2 cellular contexts compared by ENCODE assay signal in the genomic region with DNA sequence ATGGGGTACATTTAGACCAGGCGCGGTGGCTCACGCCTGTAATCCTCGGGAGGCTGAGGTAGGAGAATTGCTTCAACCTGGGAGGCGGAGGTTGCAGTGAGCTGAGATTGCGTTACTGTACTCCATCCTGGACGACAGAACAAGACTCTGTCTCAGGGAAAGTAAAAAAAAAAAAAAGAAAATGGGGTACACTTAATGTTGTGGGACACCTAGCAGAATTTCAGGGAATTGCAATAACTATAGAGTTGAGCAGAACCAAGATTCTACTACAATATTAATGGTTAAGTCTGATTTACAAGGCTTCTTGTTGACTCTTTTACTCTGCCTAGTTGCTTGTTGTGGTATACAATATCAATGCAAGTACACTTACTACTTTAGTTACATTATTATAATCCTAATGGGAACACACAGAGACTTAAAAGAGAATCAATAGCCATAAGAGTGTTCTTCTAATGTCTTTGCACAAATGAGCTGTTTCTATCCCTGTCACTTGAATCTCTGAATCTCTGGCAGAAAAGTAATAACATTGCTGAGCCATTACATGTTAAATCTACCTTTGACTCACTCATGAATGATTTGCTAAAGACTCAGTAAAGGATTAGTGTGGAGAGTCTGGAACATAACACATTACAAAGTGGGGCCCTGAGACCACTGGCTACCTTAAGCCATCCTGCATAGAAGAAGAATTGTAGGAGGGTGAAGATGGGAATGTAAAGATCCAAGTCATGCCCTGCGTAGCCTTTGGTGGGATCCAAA.
TF ChIP-seq lines count a peak whose summit lies in the region.

No MANE protein-coding gene starts in this region.

TF ChIP-seq in IMR-90, 13 proteins besides CTCF, POLR2A, EP300 and RAD21:
- TF ChIP-seq, protein P1, sequence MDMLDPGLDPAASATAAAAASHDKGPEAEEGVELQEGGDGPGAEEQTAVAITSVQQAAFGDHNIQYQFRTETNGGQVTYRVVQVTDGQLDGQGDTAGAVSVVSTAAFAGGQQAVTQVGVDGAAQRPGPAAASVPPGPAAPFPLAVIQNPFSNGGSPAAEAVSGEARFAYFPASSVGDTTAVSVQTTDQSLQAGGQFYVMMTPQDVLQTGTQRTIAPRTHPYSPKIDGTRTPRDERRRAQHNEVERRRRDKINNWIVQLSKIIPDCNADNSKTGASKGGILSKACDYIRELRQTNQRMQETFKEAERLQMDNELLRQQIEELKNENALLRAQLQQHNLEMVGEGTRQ (IDR thresholded peaks at IDR 0.05; ENCODE audit: low read depth, low read length) = no peak
- TF ChIP-seq FOS (IDR thresholded peaks at IDR 0.05; ENCODE audit: low read depth, low read length) = no peak
- no peak for TF ChIP-seq CEBPB (IDR thresholded peaks at IDR 0.05; ENCODE audit: low read depth, low read length)
- TF ChIP-seq, protein P2, sequence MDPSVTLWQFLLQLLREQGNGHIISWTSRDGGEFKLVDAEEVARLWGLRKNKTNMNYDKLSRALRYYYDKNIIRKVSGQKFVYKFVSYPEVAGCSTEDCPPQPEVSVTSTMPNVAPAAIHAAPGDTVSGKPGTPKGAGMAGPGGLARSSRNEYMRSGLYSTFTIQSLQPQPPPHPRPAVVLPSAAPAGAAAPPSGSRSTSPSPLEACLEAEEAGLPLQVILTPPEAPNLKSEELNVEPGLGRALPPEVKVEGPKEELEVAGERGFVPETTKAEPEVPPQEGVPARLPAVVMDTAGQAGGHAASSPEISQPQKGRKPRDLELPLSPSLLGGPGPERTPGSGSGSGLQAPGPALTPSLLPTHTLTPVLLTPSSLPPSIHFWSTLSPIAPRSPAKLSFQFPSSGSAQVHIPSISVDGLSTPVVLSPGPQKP (IDR thresholded peaks at IDR 0.05; ENCODE audit: borderline replicate concordance, low read depth, low read length) = no peak
- no peak for TF ChIP-seq SMC3 (IDR thresholded peaks at IDR 0.05; ENCODE audit: low read depth, low read length)
TF ChIP-seq in IMR-90: peak in this region for 0.

TF ChIP-seq in K562, 482 proteins besides CTCF, POLR2A, EP300 and RAD21:
- TF ChIP-seq BRD4 (IDR thresholded peaks at IDR 0.05) (no peak), ZNF384 (IDR thresholded peaks at IDR 0.05; ENCODE audit: low read depth, low read length) (peak; percentile 91), SPI1 (IDR thresholded peaks at IDR 0.05; ENCODE audit: borderline replicate concordance, low read depth, low read length) (no peak), TAF7 (tag; IDR thresholded peaks at IDR 0.05) (no peak), TCF7 (IDR thresholded peaks at IDR 0.05; ENCODE audit: borderline replicate concordance) (no peak)
- TF ChIP-seq, protein P3, sequence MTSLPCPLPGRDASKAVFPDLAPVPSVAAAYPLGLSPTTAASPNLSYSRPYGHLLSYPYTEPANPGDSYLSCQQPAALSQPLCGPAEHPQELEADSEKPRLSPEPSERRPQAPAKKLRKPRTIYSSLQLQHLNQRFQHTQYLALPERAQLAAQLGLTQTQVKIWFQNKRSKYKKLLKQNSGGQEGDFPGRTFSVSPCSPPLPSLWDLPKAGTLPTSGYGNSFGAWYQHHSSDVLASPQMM (CRISPR knock-in tag; IDR thresholded peaks at IDR 0.05) = no peak
- TF ChIP-seq, protein P4, sequence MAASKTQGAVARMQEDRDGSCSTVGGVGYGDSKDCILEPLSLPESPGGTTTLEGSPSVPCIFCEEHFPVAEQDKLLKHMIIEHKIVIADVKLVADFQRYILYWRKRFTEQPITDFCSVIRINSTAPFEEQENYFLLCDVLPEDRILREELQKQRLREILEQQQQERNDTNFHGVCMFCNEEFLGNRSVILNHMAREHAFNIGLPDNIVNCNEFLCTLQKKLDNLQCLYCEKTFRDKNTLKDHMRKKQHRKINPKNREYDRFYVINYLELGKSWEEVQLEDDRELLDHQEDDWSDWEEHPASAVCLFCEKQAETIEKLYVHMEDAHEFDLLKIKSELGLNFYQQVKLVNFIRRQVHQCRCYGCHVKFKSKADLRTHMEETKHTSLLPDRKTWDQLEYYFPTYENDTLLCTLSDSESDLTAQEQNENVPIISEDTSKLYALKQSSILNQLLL (CRISPR knock-in tag; IDR thresholded peaks at IDR 0.05; ENCODE audit: borderline replicate concordance) = no peak
- TF ChIP-seq, protein P5, sequence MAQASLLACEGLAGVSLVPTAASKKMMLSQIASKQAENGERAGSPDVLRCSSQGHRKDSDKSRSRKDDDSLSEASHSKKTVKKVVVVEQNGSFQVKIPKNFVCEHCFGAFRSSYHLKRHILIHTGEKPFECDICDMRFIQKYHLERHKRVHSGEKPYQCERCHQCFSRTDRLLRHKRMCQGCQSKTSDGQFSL (CRISPR knock-in tag; IDR thresholded peaks at IDR 0.05) = no peak
- TF ChIP-seq, protein P5 (tag; IDR thresholded peaks at IDR 0.05) = no peak
- TF ChIP-seq, protein P6, sequence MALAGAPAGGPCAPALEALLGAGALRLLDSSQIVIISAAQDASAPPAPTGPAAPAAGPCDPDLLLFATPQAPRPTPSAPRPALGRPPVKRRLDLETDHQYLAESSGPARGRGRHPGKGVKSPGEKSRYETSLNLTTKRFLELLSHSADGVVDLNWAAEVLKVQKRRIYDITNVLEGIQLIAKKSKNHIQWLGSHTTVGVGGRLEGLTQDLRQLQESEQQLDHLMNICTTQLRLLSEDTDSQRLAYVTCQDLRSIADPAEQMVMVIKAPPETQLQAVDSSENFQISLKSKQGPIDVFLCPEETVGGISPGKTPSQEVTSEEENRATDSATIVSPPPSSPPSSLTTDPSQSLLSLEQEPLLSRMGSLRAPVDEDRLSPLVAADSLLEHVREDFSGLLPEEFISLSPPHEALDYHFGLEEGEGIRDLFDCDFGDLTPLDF (CRISPR knock-in tag; IDR thresholded peaks at IDR 0.05) = no peak
TF ChIP-seq in K562: peak in this region for 1.
